Comparison of ENCODE assay signal across 1 cellular context in the genomic region with DNA sequence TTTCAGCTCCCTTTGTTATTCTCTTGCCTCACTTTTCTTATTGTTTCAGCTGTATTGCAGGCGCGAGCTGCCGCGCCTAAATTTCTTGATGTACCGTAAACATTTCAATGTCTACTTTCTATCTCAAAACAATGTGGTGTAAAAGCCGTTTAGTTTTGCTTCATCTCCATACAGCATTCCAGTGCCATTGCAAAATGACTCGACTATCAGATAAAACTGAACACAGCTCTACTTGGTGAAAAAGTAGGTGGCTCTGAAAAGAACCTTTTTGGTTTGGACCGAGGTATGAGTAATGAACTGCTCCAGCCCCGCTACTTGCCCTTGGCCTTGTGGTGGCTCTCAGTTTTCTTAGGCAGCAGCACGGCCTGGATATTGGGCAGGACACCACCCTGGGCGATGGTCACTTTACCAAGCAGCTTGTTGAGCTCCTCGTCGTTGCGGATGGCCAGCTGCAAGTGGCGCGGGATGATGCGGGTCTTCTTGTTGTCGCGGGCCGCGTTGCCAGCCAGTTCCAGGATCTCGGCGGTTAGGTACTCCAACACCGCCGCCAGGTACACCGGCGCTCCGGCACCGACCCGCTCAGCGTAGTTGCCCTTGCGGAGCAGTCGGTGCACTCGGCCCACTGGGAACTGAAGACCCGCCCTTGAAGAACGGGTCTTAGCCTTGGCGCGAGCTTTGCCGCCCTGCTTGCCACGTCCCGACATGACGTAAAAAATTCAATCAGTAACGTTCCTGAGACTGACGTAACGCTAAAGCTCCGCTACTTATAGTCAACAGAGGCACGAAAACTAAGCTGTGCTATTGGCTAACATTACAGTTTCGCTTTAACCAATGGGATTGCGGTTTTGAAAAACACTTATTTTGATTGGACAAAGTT.
TF ChIP-seq lines count a peak whose summit lies in the region.

No MANE protein-coding gene starts in this region.

TF ChIP-seq in SK-N-SH, 30 proteins besides CTCF, POLR2A, EP300 and RAD21 (continued from another document):
- TF ChIP-seq, protein P1, sequence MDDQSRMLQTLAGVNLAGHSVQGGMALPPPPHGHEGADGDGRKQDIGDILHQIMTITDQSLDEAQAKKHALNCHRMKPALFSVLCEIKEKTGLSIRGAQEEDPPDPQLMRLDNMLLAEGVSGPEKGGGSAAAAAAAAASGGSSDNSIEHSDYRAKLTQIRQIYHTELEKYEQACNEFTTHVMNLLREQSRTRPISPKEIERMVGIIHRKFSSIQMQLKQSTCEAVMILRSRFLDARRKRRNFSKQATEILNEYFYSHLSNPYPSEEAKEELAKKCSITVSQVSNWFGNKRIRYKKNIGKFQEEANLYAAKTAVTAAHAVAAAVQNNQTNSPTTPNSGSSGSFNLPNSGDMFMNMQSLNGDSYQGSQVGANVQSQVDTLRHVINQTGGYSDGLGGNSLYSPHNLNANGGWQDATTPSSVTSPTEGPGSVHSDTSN (IDR thresholded peaks at IDR 0.05), result no peak
- TF ChIP-seq, protein P2, sequence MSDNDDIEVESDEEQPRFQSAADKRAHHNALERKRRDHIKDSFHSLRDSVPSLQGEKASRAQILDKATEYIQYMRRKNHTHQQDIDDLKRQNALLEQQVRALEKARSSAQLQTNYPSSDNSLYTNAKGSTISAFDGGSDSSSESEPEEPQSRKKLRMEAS (IDR thresholded peaks at IDR 0.05; ENCODE audit: low read depth), result peak; percentile 67
- TF ChIP-seq MXI1 (IDR thresholded peaks at IDR 0.05; ENCODE audit: low read depth, low read length), result no peak; the same call in 1 of the 2 replicates
- peak; percentile 79 for TF ChIP-seq CHD2 (IDR thresholded peaks at IDR 0.05; ENCODE audit: low read length, partially characterized antibody)
- 0 out of 2 replicates have a peak, but pooled peaks have one; percentile 43 for TF ChIP-seq FOXJ3 (CRISPR knock-in tag; IDR thresholded peaks at IDR 0.05)
- 0 out of 2 replicates have a peak, but pooled peaks have one; percentile 44 for TF ChIP-seq RFX5 (IDR thresholded peaks at IDR 0.05; ENCODE audit: low read length)
- TF ChIP-seq TAF1 (IDR thresholded peaks at IDR 0.05; ENCODE audit: borderline replicate concordance, low read depth, low read length), result peak; percentile 67
- peak; percentile 27; the same call in 1 of the 2 replicates for TF ChIP-seq NFIC (IDR thresholded peaks at IDR 0.05; ENCODE audit: borderline replicate concordance)
